In genomic region chr2:74507145-74507925, GRCh38 we compare ENCODE assay signal across 1 cellular context.
A peak's percentile ranks its signal among the peaks of the same experiment; 100 is the strongest.
TF ChIP-seq lines count a peak whose summit lies in the region.

Gene PCGF1 (minus strand): TSS chr2:74507695. CDS start chr2:74507668, 27 bp downstream.

TF ChIP-seq in HepG2, 621 proteins besides CTCF, POLR2A, EP300 and RAD21 (continued from another document and continues in another):
- TF ChIP-seq, protein P1, sequence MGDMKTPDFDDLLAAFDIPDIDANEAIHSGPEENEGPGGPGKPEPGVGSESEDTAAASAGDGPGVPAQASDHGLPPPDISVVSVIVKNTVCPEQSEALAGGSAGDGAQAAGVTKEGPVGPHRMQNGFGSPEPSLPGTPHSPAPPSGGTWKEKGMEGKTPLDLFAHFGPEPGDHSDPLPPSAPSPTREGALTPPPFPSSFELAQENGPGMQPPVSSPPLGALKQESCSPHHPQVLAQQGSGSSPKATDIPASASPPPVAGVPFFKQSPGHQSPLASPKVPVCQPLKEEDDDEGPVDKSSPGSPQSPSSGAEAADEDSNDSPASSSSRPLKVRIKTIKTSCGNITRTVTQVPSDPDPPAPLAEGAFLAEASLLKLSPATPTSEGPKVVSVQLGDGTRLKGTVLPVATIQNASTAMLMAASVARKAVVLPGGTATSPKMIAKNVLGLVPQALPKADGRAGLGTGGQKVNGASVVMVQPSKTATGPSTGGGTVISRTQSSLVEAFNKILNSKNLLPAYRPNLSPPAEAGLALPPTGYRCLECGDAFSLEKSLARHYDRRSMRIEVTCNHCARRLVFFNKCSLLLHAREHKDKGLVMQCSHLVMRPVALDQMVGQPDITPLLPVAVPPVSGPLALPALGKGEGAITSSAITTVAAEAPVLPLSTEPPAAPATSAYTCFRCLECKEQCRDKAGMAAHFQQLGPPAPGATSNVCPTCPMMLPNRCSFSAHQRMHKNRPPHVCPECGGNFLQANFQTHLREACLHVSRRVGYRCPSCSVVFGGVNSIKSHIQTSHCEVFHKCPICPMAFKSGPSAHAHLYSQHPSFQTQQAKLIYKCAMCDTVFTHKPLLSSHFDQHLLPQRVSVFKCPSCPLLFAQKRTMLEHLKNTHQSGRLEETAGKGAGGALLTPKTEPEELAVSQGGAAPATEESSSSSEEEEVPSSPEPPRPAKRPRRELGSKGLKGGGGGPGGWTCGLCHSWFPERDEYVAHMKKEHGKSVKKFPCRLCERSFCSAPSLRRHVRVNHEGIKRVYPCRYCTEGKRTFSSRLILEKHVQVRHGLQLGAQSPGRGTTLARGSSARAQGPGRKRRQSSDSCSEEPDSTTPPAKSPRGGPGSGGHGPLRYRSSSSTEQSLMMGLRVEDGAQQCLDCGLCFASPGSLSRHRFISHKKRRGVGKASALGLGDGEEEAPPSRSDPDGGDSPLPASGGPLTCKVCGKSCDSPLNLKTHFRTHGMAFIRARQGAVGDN (CRISPR knock-in tag; IDR thresholded peaks at IDR 0.05) = peak; percentile 94
- peak; percentile 92 for TF ChIP-seq CEBPB (IDR thresholded peaks at IDR 0.05; ENCODE audit: borderline replicate concordance, low read depth, low read length)
- peak; percentile 64 for TF ChIP-seq BCL6 (CRISPR knock-in tag; IDR thresholded peaks at IDR 0.05)
- TF ChIP-seq, protein P2, sequence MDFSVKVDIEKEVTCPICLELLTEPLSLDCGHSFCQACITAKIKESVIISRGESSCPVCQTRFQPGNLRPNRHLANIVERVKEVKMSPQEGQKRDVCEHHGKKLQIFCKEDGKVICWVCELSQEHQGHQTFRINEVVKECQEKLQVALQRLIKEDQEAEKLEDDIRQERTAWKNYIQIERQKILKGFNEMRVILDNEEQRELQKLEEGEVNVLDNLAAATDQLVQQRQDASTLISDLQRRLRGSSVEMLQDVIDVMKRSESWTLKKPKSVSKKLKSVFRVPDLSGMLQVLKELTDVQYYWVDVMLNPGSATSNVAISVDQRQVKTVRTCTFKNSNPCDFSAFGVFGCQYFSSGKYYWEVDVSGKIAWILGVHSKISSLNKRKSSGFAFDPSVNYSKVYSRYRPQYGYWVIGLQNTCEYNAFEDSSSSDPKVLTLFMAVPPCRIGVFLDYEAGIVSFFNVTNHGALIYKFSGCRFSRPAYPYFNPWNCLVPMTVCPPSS (IDR thresholded peaks at IDR 0.05) = no peak
- no peak for TF ChIP-seq ZNF713 (CRISPR knock-in tag; IDR thresholded peaks at IDR 0.05)
- peak; percentile 91 for TF ChIP-seq ARID4A (CRISPR knock-in tag; IDR thresholded peaks at IDR 0.05; ENCODE audit: borderline replicate concordance)
- no peak for TF ChIP-seq HMG20A (CRISPR knock-in tag; IDR thresholded peaks at IDR 0.05; ENCODE audit: borderline replicate concordance)
- no peak for TF ChIP-seq PHB2 (IDR thresholded peaks at IDR 0.05; ENCODE audit: partially characterized antibody)
- TF ChIP-seq MED1 (CRISPR knock-in tag; IDR thresholded peaks at IDR 0.05) = peak; percentile 82
- TF ChIP-seq, protein P3, sequence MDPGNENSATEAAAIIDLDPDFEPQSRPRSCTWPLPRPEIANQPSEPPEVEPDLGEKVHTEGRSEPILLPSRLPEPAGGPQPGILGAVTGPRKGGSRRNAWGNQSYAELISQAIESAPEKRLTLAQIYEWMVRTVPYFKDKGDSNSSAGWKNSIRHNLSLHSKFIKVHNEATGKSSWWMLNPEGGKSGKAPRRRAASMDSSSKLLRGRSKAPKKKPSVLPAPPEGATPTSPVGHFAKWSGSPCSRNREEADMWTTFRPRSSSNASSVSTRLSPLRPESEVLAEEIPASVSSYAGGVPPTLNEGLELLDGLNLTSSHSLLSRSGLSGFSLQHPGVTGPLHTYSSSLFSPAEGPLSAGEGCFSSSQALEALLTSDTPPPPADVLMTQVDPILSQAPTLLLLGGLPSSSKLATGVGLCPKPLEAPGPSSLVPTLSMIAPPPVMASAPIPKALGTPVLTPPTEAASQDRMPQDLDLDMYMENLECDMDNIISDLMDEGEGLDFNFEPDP (CRISPR knock-in tag; conservative IDR thresholded peaks at IDR 0.05) = no peak
- TF ChIP-seq BATF2 (CRISPR knock-in tag; IDR thresholded peaks at IDR 0.05) = 0 out of 2 replicates have a peak, but pooled peaks have one; percentile 59
- TF ChIP-seq ZNF431 (CRISPR knock-in tag; IDR thresholded peaks at IDR 0.05; ENCODE audit: borderline replicate concordance, low read depth) = no peak; the same call in 1 of the 2 replicates
- peak; percentile 93 for TF ChIP-seq ZNF709 (CRISPR knock-in tag; IDR thresholded peaks at IDR 0.05)
- TF ChIP-seq NFRKB (IDR thresholded peaks at IDR 0.05) = peak; percentile 71; the same call in 1 of the 2 replicates
- TF ChIP-seq TRAFD1 (CRISPR knock-in tag; IDR thresholded peaks at IDR 0.05; ENCODE audit: borderline replicate concordance) = peak; percentile 96; the same call in 1 of the 2 replicates
- TF ChIP-seq ZNF552 (CRISPR knock-in tag; IDR thresholded peaks at IDR 0.05; ENCODE audit: borderline replicate concordance) = peak; percentile 87; the same call in 1 of the 2 replicates
- TF ChIP-seq TCF12 (IDR thresholded peaks at IDR 0.05) = no peak
- TF ChIP-seq TCF12 (CRISPR knock-in tag; IDR thresholded peaks at IDR 0.05) = no peak; the same call in 1 of the 2 replicates
- TF ChIP-seq TP53 (CRISPR knock-in tag; conservative IDR thresholded peaks at IDR 0.05) = 0 out of 2 replicates have a peak, but pooled peaks have one; percentile 19
- peak; percentile 91 for TF ChIP-seq EED (CRISPR knock-in tag; IDR thresholded peaks at IDR 0.05)
- TF ChIP-seq ZNF224 (CRISPR knock-in tag; IDR thresholded peaks at IDR 0.05) = 0 out of 2 replicates have a peak, but pooled peaks have one; percentile 15
- TF ChIP-seq BRCA1 (CRISPR knock-in tag; IDR thresholded peaks at IDR 0.05) = peak; percentile 70
- TF ChIP-seq ZKSCAN8 (CRISPR knock-in tag; IDR thresholded peaks at IDR 0.05; ENCODE audit: borderline replicate concordance) = peak; percentile 13; the same call in 1 of the 2 replicates
- TF ChIP-seq HNF4G (IDR thresholded peaks at IDR 0.05; ENCODE audit: borderline replicate concordance, low read depth, low read length) = 0 out of 2 replicates have a peak, but pooled peaks have one; percentile 15
- TF ChIP-seq HNF4G (CRISPR knock-in tag; IDR thresholded peaks at IDR 0.05; ENCODE audit: borderline replicate concordance, low read depth) = peak; percentile 61
- peak; percentile 87 for TF ChIP-seq ZNF331 (CRISPR knock-in tag; IDR thresholded peaks at IDR 0.05)
- TF ChIP-seq MAX (IDR thresholded peaks at IDR 0.05) = no peak
- peak; percentile 94 for TF ChIP-seq ELF1 (CRISPR knock-in tag; IDR thresholded peaks at IDR 0.05)
- no peak for TF ChIP-seq PRPF4 (IDR thresholded peaks at IDR 0.05; ENCODE audit: low read depth, low read length, poor library complexity, severe bottlenecking)
- TF ChIP-seq MEIS1 (CRISPR knock-in tag; IDR thresholded peaks at IDR 0.05; ENCODE audit: borderline replicate concordance) = no peak; the same call in none of the 2 replicates
- TF ChIP-seq GPBP1L1 (CRISPR knock-in tag; IDR thresholded peaks at IDR 0.05) = no peak
- no peak; the same call in 1 of the 2 replicates for TF ChIP-seq CCDC6 (CRISPR knock-in tag; IDR thresholded peaks at IDR 0.05)
- TF ChIP-seq ZNF3 (CRISPR knock-in tag; IDR thresholded peaks at IDR 0.05) = no peak
- TF ChIP-seq ZNF205 (CRISPR knock-in tag; IDR thresholded peaks at IDR 0.05) = peak; percentile 71; the same call in 1 of the 2 replicates
- peak; percentile 72 for TF ChIP-seq KMT2B (CRISPR knock-in tag; IDR thresholded peaks at IDR 0.05)
- peak; percentile 90 for TF ChIP-seq ZNF142 (CRISPR knock-in tag; IDR thresholded peaks at IDR 0.05)
- TF ChIP-seq ZNF841 (CRISPR knock-in tag; IDR thresholded peaks at IDR 0.05; ENCODE audit: borderline replicate concordance) = no peak
- TF ChIP-seq SIN3A (IDR thresholded peaks at IDR 0.05; ENCODE audit: borderline replicate concordance, low read depth, low read length) = 0 out of 2 replicates have a peak, but pooled peaks have one; percentile 15
- peak; percentile 1; the same call in 1 of the 2 replicates for TF ChIP-seq MZF1 (CRISPR knock-in tag; IDR thresholded peaks at IDR 0.05; ENCODE audit: borderline replicate concordance)
